Comparison of ENCODE assay signal across 9 cellular contexts in the genomic region with DNA sequence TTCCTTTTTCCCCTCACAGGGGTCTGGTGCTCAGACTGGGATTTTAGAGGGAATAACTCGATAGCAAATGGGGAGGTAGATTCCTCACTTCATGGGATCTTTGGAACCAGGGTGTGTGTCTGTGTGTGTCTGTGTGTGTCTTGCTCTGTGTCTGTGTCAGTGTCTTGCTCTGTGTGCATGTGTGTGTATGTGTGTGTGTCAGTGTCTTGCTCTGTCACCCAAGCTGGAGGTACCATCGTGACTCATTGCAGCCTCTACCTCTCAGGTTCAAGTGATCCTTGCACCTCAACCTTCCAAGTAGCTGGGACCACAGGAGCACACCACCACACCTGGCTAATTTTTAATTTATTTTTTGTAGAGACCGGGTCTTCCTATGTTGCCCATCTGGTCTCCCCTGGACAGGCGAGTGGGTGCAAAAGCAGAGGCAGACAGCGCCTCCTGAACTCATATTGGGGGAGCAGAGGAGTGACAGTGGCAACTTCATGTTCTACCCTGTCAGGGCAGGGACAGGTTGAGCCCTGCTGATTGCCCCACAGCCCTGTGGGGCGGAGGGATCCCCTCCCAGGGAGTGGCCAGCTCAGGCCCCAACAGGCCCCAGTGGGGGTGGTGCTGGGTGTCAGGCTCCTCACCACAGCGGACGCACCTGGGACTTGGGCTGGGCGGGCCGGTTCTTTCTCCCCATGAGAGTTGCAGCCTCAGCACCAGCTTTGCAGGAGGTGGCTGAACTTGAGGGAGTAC. TPM values are rescaled to one million over a fixed set of nuclear protein-coding genes. Genes with fewer than 3 reads are reported as not detected.
DNase-seq lines count a peak whose midpoint lies in the region; ATAC-seq and TF ChIP-seq lines count a peak whose summit lies in the region.
"Had no signal": no experiment of that assay in that cellular context is flagged by ENCODE, and none has a peak within 500 bp of the region (broad histone marks: within the 10 kb centered on the region; RNA-seq: fewer than 3 reads in every experiment).

No MANE protein-coding gene starts in this region.

- no peak for TF ChIP-seq POLR2A in erythroblast (IDR thresholded peaks at IDR 0.05; ENCODE audit: low read length)

- DNase-seq in SKM-1 treated with dmso at 0.1 percent for 144 hours (lab: John Stamatoyannopoulos, UW; ENCODE audit: unreplicated experiment) (peak; percentile 6), SKM-1 (lab: John Stamatoyannopoulos, UW; ENCODE audit: unreplicated experiment) (no peak), erythroblast (lab: John Stamatoyannopoulos, UW) (peak; percentile 80 to 84), HAP-1 (ENCODE audit: low spot score in 2 of 2) (no peak), T1000 (lab: John Stamatoyannopoulos, UW) (no peak)

- in situ Hi-C loops in HAP-1 (cut with MboI; ENCODE audit: low sequenced_read_pairs), result no loop called here

- H3K36me3 ChIP-seq in HAP-1 (replicated peaks), result no peaks in the 10 kb centered on the region

- no peaks in the 10 kb centered on the region for H3K27me3 ChIP-seq in HAP-1 (ENCODE audit: low read depth)

- H3K27ac ChIP-seq in temporal lobe (ENCODE audit: low read depth, low read length), result peak overlapping the region; percentile 87

- ATAC-seq in HG03439 (IDR thresholded peaks at IDR 0.05; ENCODE audit: unreplicated experiment) (peak; percentile 69), HG02870 (IDR thresholded peaks at IDR 0.05; ENCODE audit: unreplicated experiment) (no peak)

- H3K4me1 ChIP-seq in HAP-1, result no peaks in the 10 kb centered on the region

- no peak overlapping the region for H3K4me3 ChIP-seq in HAP-1

- H3K9me3 ChIP-seq in HAP-1, result no peaks in the 10 kb centered on the region

RNA-seq across cellular contexts. Expression of gene SEMA4B, which starts 10.4 kb away (rescaled TPM):
- total RNA-seq in temporal lobe, result 35.4 TPM

RNA-seq across cellular contexts. Expression of gene CIB1, which starts 43.0 kb away (rescaled TPM):
- total RNA-seq in temporal lobe, result 3.4 TPM

RNA-seq across cellular contexts. Expression of gene GDPGP1, which starts 43.2 kb away (rescaled TPM):
- 4.4 TPM for total RNA-seq in temporal lobe

RNA-seq across cellular contexts. Expression of gene TTLL13, which starts 58.6 kb away (rescaled TPM):
- under 0.01 TPM for total RNA-seq in temporal lobe
- total RNA-seq: HT1080 had no signal

Comparison
In these comparisons a context has a peak if more than half of its experiments do, and no peak if none do; other contexts are left out.
1. DNase-seq: peak in SKM-1 treated with dmso at 0.1 percent for 144 hours (single experiment) and erythroblast (2 of 2); none in SKM-1 (single experiment), HAP-1 (0 of 2) and T1000 (single experiment).